14 cellular contexts compared by ENCODE assay signal in the genomic region with DNA sequence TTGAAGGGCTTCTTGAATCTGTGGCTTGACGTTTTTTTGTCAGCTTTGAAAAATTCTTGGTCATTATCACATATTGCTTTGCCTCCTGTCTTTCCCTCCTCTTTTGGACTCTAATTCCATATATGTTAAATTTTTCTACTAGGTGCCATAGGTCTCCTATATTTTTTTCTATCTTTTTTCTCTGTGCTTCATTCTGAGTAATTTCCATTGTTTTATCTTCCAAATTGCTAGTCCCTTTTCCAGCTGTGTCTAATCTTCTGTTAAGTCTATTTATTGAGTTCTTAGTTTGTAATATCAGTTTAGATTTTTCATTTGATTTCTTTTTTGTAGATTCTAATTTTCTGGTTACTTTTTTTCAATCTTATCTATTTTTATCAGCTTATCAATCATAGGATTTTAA.
"Had no signal": no experiment of that assay in that cellular context is flagged by ENCODE, and none has a peak within 500 bp of the region (broad histone marks: within the 10 kb centered on the region; RNA-seq: fewer than 3 reads in every experiment).

No MANE protein-coding gene starts in this region.

- H3K27me3 Mint-ChIP-seq: activated CD4-positive, alpha-beta T cell treated with anti-CD3 and anti-CD28 coated beads, Interleukin-2, amount 10 ng/mL, durations not matched to agents 7 days and 5 days; memory B cell had no signal

- DNase-seq: activated CD4-positive, alpha-beta T cell treated with anti-CD3 and anti-CD28 coated beads, Interleukin-2, amount 10 ng/mL, durations not matched to agents 7 days and 5 days; activated naive CD4-positive, alpha-beta T cell treated with Interleukin-2 at 50 U/mL for 16 hours; amniotic stem cell; effector CD8-positive, alpha-beta T cell; esophagus squamous epithelium; stimulated activated CD4-positive, alpha-beta T cell treated with anti-CD3 and anti-CD28 coated beads, Interleukin-4, amount 100 ng/mL, for 24 hours; T-helper 1 cell; testis had no signal

- H3K4me3 ChIP-seq: esophagus squamous epithelium, smooth muscle cell, testis had no signal

- H3K36me3 Mint-ChIP-seq: stimulated activated effector memory CD8-positive, alpha-beta T cell treated with anti-CD3 and anti-CD28 coated beads, Interleukin-12 subunit alpha, Interleukin-12 subunit beta, amount 100 ng/mL, for 72 hours; type B pancreatic cell had no signal

- H3K27ac Mint-ChIP-seq: activated CD4-positive, alpha-beta T cell treated with anti-CD3 and anti-CD28 coated beads, Interleukin-2, amount 10 ng/mL, durations not matched to agents 7 days and 5 days; dendritic cell treated with granulocyte-macrophage colony-stimulating factor and Interleukin-4, amounts not matched to agents 40 ng/mL and 50 ng/mL, for 4 days; stimulated activated effector memory CD8-positive, alpha-beta T cell treated with anti-CD3 and anti-CD28 coated beads, Interleukin-12 subunit alpha, Interleukin-12 subunit beta, amount 100 ng/mL, for 72 hours; type B pancreatic cell had no signal

- H3K4me3 Mint-ChIP-seq: activated CD4-positive, alpha-beta T cell treated with anti-CD3 and anti-CD28 coated beads, Interleukin-2, amount 10 ng/mL, durations not matched to agents 7 days and 5 days; dendritic cell treated with granulocyte-macrophage colony-stimulating factor and Interleukin-4, amounts not matched to agents 40 ng/mL and 50 ng/mL, for 4 days; stimulated activated effector memory CD8-positive, alpha-beta T cell treated with anti-CD3 and anti-CD28 coated beads, Interleukin-12 subunit alpha, Interleukin-12 subunit beta, amount 100 ng/mL, for 72 hours; type B pancreatic cell had no signal

- ATAC-seq: sciatic nerve; stimulated activated effector memory CD8-positive, alpha-beta T cell treated with anti-CD3 and anti-CD28 coated beads, Interleukin-12 subunit alpha, Interleukin-12 subunit beta, amount 100 ng/mL, for 72 hours had no signal
